In genomic region chr5:66701244-66701643, GRCh38 we compare ENCODE assay signal across 17 cellular contexts.
DNase-seq lines count a peak whose midpoint lies in the region; ATAC-seq, FAIRE-seq and TF ChIP-seq lines count a peak whose summit lies in the region.
"Had no signal": no experiment of that assay in that cellular context is flagged by ENCODE, and none has a peak within 500 bp of the region (broad histone marks: within the 10 kb centered on the region; RNA-seq: fewer than 3 reads in every experiment).

No MANE protein-coding gene starts in this region.

- peaks cover 4% of the 10 kb centered on the region for H3K4me1 ChIP-seq in body of pancreas
- H3K4me1 ChIP-seq: pancreas had no signal

- H3K4me3 ChIP-seq in body of pancreas, result no peak overlapping the region
- H3K4me3 ChIP-seq: pancreas had no signal

- H3K27ac ChIP-seq in body of pancreas, result no peak overlapping the region
- H3K27ac ChIP-seq: pancreas, WERI-Rb-1 had no signal

- no peaks in the 10 kb centered on the region for H3K36me3 ChIP-seq in body of pancreas (replicated peaks in 1 of 2; ENCODE audit: insufficient read depth in 1 of 2, low read depth in 2 of 2)
- H3K36me3 ChIP-seq: pancreas, WERI-Rb-1 had no signal

- DNase-seq in GM12891 (ENCODE audit: insufficient read length, low spot score), result no peak
- DNase-seq in NCI-H526 (lab: John Stamatoyannopoulos, UW), result no peak
- DNase-seq in HTR-8/SVneo (ENCODE audit: insufficient read length, low spot score), result no peak
- DNase-seq in body of pancreas, result no peak
- DNase-seq in GF-D8 (lab: John Stamatoyannopoulos, UW), result no peak
- DNase-seq: activated naive CD8-positive, alpha-beta T cell treated with anti-CD3 and anti-CD28 coated beads, Interleukin-2, amount 10 ng/mL, durations not matched to agents 7 days and 5 days; mesendoderm; NCI-H1436 treated with DMSO at 0.1 percent for 48 hours; NCI-H82; pancreas; SIG-M5; stimulated activated CD4-positive, alpha-beta T cell treated with anti-CD3 and anti-CD28 coated beads, Interleukin-15, amount 100 ng/mL, for 24 hours; WERI-Rb-1 had no signal

- ATAC-seq in GM19438 (IDR thresholded peaks at IDR 0.05; ENCODE audit: low read depth, unreplicated experiment) (peak; percentile 76), HG02759 (IDR thresholded peaks at IDR 0.05; ENCODE audit: unreplicated experiment) (peak; percentile 83), HG03432 (IDR thresholded peaks at IDR 0.05; ENCODE audit: unreplicated experiment) (peak; percentile 88), body of pancreas (no peak)
- ATAC-seq: pancreas had no signal

- intact Hi-C loops in body of pancreas (cut with DNase I), result no loop called here

- WGBS in body of pancreas, 2 donors, result 84 to 97% methylated on average over 1 of the region's 1 CpG

- FAIRE-seq in GM12891 (lab: Jason Lieb, UNC) (peak; percentile 61), HTR-8/SVneo (lab: Jason Lieb, UNC) (no peak)
- FAIRE-seq: pancreas, urothelium cell line had no signal

- TF ChIP-seq POLR2A in GM12891 (IDR thresholded peaks at IDR 0.05; ENCODE audit: low read depth, low read length) (no peak), body of pancreas (IDR thresholded peaks at IDR 0.05) (no peak)

- TF ChIP-seq CTCF in body of pancreas (IDR thresholded peaks at IDR 0.05), result no peak

- no peaks in the 10 kb centered on the region for H3K9me3 ChIP-seq in body of pancreas
- H3K9me3 ChIP-seq: pancreas had no signal

- no peaks in the 10 kb centered on the region for H3K27me3 ChIP-seq in body of pancreas
- H3K27me3 ChIP-seq: pancreas had no signal

TF ChIP-seq in GM12891, 5 proteins besides CTCF, POLR2A, EP300 and RAD21:
- TF ChIP-seq TAF1 (IDR thresholded peaks at IDR 0.05; ENCODE audit: low read depth, low read length) (no peak), SPI1 (IDR thresholded peaks at IDR 0.05; ENCODE audit: low read depth, low read length) (peak; percentile 89)
